14 cellular contexts compared by ENCODE assay signal in the genomic region with DNA sequence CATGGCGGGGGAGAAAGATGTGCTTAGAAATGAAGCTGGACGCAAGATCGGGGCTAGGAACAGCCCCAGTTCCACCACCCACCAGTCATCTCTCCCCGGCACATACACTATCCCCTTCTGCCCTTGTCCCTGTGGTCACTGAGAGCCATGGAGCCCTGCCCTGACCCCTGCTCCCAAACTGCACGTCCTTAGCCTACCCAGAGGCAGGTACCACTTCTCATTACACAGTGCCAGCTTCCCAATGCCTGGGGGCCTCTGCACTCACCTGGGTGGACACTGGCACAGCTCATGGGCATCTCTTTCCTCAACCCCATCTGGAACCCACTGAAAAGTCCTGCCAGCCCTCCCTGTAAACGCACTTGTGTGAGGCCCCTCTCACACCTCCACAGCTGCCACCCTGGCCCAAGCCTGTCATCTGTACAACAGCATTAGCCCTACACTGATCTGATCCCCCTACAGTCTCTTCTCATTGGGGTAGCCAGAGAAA.
DNase-seq lines count a peak whose midpoint lies in the region; ATAC-seq and TF ChIP-seq lines count a peak whose summit lies in the region.
"Had no signal": no experiment of that assay in that cellular context is flagged by ENCODE, and none has a peak within 500 bp of the region (broad histone marks: within the 10 kb centered on the region; RNA-seq: fewer than 3 reads in every experiment).

No MANE protein-coding gene starts in this region.

- H3K9ac ChIP-seq in endodermal cell (ENCODE audit: extremely low read depth, low read length, poor library complexity, severe bottlenecking) = no peak overlapping the region
- no peak overlapping the region for H3K9ac ChIP-seq in neural progenitor cell
- H3K9ac ChIP-seq: BLaER1 had no signal

- H3F3A ChIP-seq in neural progenitor cell (ENCODE audit: low read depth) = peaks cover 25% of the 10 kb centered on the region

- peak overlapping the region; percentile 62 for H3K4me2 ChIP-seq in neural progenitor cell
- H3K4me2 ChIP-seq: BLaER1 had no signal

- no peak overlapping the region for H3K4me3 ChIP-seq in endodermal cell (ENCODE audit: low read length)
- H3K4me3 ChIP-seq in neural progenitor cell = no peak overlapping the region
- H3K4me3 ChIP-seq in Caco-2 (ENCODE audit: low read depth, low read length) = no peak overlapping the region
- H3K4me3 ChIP-seq: BLaER1 had no signal

- intact Hi-C loops in natural killer cell (cut with micrococcal nuclease) (no loop called here), Caco-2 (cut with micrococcal nuclease; ENCODE audit: unreplicated experiment) (no loop called here)

- H3K4me3 Mint-ChIP-seq in natural killer cell treated with Interleukin-12 subunit alpha and Interleukin-12 subunit beta and Interleukin-15 and Interleukin-18, amount 100 ng/mL, for 72 hours = no peak overlapping the region
- H3K4me3 Mint-ChIP-seq in natural killer cell = no peak overlapping the region
- no peak overlapping the region for H3K4me3 Mint-ChIP-seq in endodermal cell
- peak overlapping the region; percentile 80 for H3K4me3 Mint-ChIP-seq in neural progenitor cell
- H3K4me3 Mint-ChIP-seq in Caco-2 (ENCODE audit: unreplicated experiment) = no peak overlapping the region

- H3K9me3 Mint-ChIP-seq in natural killer cell treated with Interleukin-12 subunit alpha and Interleukin-12 subunit beta and Interleukin-15 and Interleukin-18, amount 100 ng/mL, for 72 hours = no peaks in the 10 kb centered on the region
- H3K9me3 Mint-ChIP-seq in natural killer cell (no peaks in the 10 kb centered on the region), endodermal cell (no peaks in the 10 kb centered on the region), neural progenitor cell (no peaks in the 10 kb centered on the region), Caco-2 (ENCODE audit: unreplicated experiment) (no peaks in the 10 kb centered on the region)

- ATAC-seq in natural killer cell treated with Interleukin-12 subunit alpha and Interleukin-12 subunit beta and Interleukin-15 and Interleukin-18, amount 100 ng/mL, for 72 hours = no peak
- ATAC-seq in natural killer cell = no peak

- H3K27ac Mint-ChIP-seq in natural killer cell treated with Interleukin-12 subunit alpha and Interleukin-12 subunit beta and Interleukin-15 and Interleukin-18, amount 100 ng/mL, for 72 hours = no peak overlapping the region
- H3K27ac Mint-ChIP-seq in natural killer cell (no peak overlapping the region), endodermal cell (no peak overlapping the region), neural progenitor cell (peak overlapping the region; percentile 100), Caco-2 (ENCODE audit: unreplicated experiment) (no peak overlapping the region)

- no peaks in the 10 kb centered on the region for H3K4me1 Mint-ChIP-seq in natural killer cell treated with Interleukin-12 subunit alpha and Interleukin-12 subunit beta and Interleukin-15 and Interleukin-18, amount 100 ng/mL, for 72 hours (ENCODE audit: low read depth in 2 of 2)
- no peaks in the 10 kb centered on the region for H3K4me1 Mint-ChIP-seq in natural killer cell
- peaks cover 16% of the 10 kb centered on the region for H3K4me1 Mint-ChIP-seq in endodermal cell
- H3K4me1 Mint-ChIP-seq in neural progenitor cell = peaks cover 81% of the 10 kb centered on the region
- H3K4me1 Mint-ChIP-seq in Caco-2 (ENCODE audit: low read depth, unreplicated experiment) = no peaks in the 10 kb centered on the region

- TF ChIP-seq CTCF in natural killer cell (IDR thresholded peaks at IDR 0.05) (no peak), endodermal cell (conservative IDR thresholded peaks at IDR 0.05) (no peak), neural progenitor cell (IDR thresholded peaks at IDR 0.05) (no peak), Caco-2 (IDR thresholded peaks at IDR 0.05; ENCODE audit: insufficient read depth in 1 of 2, low read depth in 1 of 2, low read length in 1 of 2, severe bottlenecking in 1 of 2, unreplicated experiment in 1 of 2) (no peak)

- H3K4me1 ChIP-seq in endodermal cell (ENCODE audit: control insufficient read depth, insufficient read depth, low read length) (peaks cover 6% of the 10 kb centered on the region), neural progenitor cell (peaks cover 44% of the 10 kb centered on the region), Caco-2 (no peaks in the 10 kb centered on the region)

- H3K27me3 Mint-ChIP-seq in natural killer cell treated with Interleukin-12 subunit alpha and Interleukin-12 subunit beta and Interleukin-15 and Interleukin-18, amount 100 ng/mL, for 72 hours = peaks cover 42 to 43% of the 10 kb centered on the region in 2 donors
- H3K27me3 Mint-ChIP-seq in natural killer cell (ENCODE audit: low read depth in 2 of 2) = peaks cover 40 to 51% of the 10 kb centered on the region in 2 donors
- peaks cover 1% of the 10 kb centered on the region for H3K27me3 Mint-ChIP-seq in endodermal cell (ENCODE audit: insufficient read depth)
- H3K27me3 Mint-ChIP-seq in neural progenitor cell (ENCODE audit: insufficient read depth, low read depth) = peaks cover 8% of the 10 kb centered on the region
- H3K27me3 Mint-ChIP-seq in Caco-2 (ENCODE audit: insufficient read depth, unreplicated experiment) = peaks cover 41% of the 10 kb centered on the region

- H3K27me3 ChIP-seq in endodermal cell (ENCODE audit: control insufficient read depth, insufficient read depth, low read length, poor library complexity, severe bottlenecking) (no peaks in the 10 kb centered on the region), neural progenitor cell (no peaks in the 10 kb centered on the region), Caco-2 (replicated peaks; ENCODE audit: control insufficient read depth, insufficient read depth, low read length) (no peaks in the 10 kb centered on the region; the same call in 1 of the 2 replicates)
- H3K27me3 ChIP-seq: BLaER1 had no signal

- WGBS in endodermal cell (ENCODE audit: insufficient coverage in 1 of 2, insufficient read length in 1 of 2), 2 experiments = 78 to 85% methylated on average over 2 to 6 of the region's 6 CpGs

- no peaks in the 10 kb centered on the region for H3K79me2 ChIP-seq in neural progenitor cell (ENCODE audit: low read depth)

- POLR2A ChIA-PET in Caco-2 (lab: Charles Lee) = no interaction called here

- no peaks in the 10 kb centered on the region for H3K36me3 Mint-ChIP-seq in natural killer cell treated with Interleukin-12 subunit alpha and Interleukin-12 subunit beta and Interleukin-15 and Interleukin-18, amount 100 ng/mL, for 72 hours
- H3K36me3 Mint-ChIP-seq in natural killer cell (no peaks in the 10 kb centered on the region), endodermal cell (ENCODE audit: low read depth) (no peaks in the 10 kb centered on the region), neural progenitor cell (no peaks in the 10 kb centered on the region), Caco-2 (ENCODE audit: insufficient read depth, unreplicated experiment) (no peaks in the 10 kb centered on the region)

- CTCF ChIA-PET in Caco-2 (lab: Charles Lee) = no interaction called here

- peak overlapping the region; percentile 50 for H2AFZ ChIP-seq in neural progenitor cell (replicated peaks)

- DNase-seq in natural killer cell treated with Interleukin-12 subunit alpha and Interleukin-12 subunit beta and Interleukin-15 and Interleukin-18, amount 100 ng/mL, for 72 hours (ENCODE audit: low spot score) = peak; percentile 49
- DNase-seq in natural killer cell (no peak), endodermal cell (peak; percentile 29), neural progenitor cell (ENCODE audit: low spot score) (no peak), NCI-H1417 (lab: John Stamatoyannopoulos, UW) (no peak), NCI-H446 treated with DMSO at 0.1 percent for 48 hours (lab: John Stamatoyannopoulos, UW) (no peak), Caco-2 (no peak)
- DNase-seq: DMS53, HCEC 1CT, Kasumi-1, NCI-H2029, NCI-H524 treated with DMSO at 0.1 percent for 48 hours had no signal

- no peaks in the 10 kb centered on the region for H3K36me3 ChIP-seq in endodermal cell (ENCODE audit: control insufficient read depth, insufficient read depth, low read length)
- no peaks in the 10 kb centered on the region for H3K36me3 ChIP-seq in neural progenitor cell
- no peaks in the 10 kb centered on the region for H3K36me3 ChIP-seq in Caco-2 (ENCODE audit: control insufficient read depth, insufficient read depth, low read length)
- H3K36me3 ChIP-seq: BLaER1 had no signal

- H3K27ac ChIP-seq in endodermal cell (ENCODE audit: low read depth, low read length) (peak overlapping the region; percentile 96), neural progenitor cell (no peak overlapping the region)
- H3K27ac ChIP-seq: BLaER1, RWPE1 had no signal

- H4K20me1 ChIP-seq in neural progenitor cell (ENCODE audit: low read depth) = no peaks in the 10 kb centered on the region

- no peaks in the 10 kb centered on the region for H3K9me3 ChIP-seq in endodermal cell (ENCODE audit: control insufficient read depth, low read length)
- H3K9me3 ChIP-seq in neural progenitor cell (ENCODE audit: low read depth) = no peaks in the 10 kb centered on the region
- no peaks in the 10 kb centered on the region for H3K9me3 ChIP-seq in Caco-2
- H3K9me3 ChIP-seq: BLaER1 had no signal

- BruUV-seq in Caco-2 (replicated peaks; lab: Mats Ljungman, UMichigan) = no TSS peak

Comparison
In these comparisons a context has a peak if more than half of its experiments do, and no peak if none do; other contexts are left out.
1. DNase-seq: peak in natural killer cell treated with Interleukin-12 subunit alpha and Interleukin-12 subunit beta and Interleukin-15 and Interleukin-18, amount 100 ng/mL, for 72 hours (single experiment) and endodermal cell (single experiment); none in natural killer cell (single experiment), neural progenitor cell (single experiment), NCI-H1417 (0 of 3), NCI-H446 treated with DMSO at 0.1 percent for 48 hours (single experiment) and Caco-2 (0 of 2).